In the genomic region with DNA sequence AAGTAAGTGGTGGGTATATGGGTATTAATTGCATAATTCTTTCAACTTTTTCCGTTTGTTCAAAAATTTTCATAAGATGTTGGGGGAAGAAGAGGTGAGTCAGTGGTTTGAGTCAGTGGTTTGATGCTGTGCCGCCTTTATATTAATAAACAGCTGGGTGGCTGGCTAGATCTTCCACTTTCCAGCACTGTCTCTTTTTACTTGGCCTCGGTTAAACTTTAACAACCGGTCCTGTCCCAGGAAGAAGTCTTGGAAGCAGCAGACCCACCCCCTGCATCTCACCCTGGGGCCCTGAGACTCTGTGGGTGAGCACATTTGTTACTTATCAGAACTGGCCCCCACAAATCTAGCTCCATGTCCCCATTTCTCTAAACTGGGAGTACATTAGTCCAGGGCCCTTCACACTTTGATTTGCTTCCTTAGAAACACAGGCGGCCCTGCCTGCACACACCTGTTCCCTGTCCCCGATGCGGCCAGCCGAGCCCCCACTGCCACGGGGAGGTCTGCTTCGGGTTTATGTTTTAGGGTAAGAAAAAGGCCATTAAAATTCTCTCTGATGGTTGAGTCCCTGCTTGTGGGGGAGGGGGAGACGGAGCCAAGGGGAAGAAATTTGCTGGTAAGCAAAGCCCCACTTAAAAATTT, we compare ENCODE assay signal across 9 cellular contexts.
DNase-seq lines count a peak whose midpoint lies in the region; ATAC-seq, FAIRE-seq and TF ChIP-seq lines count a peak whose summit lies in the region.
"Had no signal": no experiment of that assay in that cellular context is flagged by ENCODE, and none has a peak within 500 bp of the region (broad histone marks: within the 10 kb centered on the region; RNA-seq: fewer than 3 reads in every experiment).

No MANE protein-coding gene starts in this region.

- H3K27me3 ChIP-seq in MG63 (no peaks in the 10 kb centered on the region), HepG2 (ENCODE audit: control insufficient read depth in 1 of 2, insufficient read depth in 2 of 2, low read length in 2 of 2) (no peaks in the 10 kb centered on the region; a peak in 1 of 5 replicates), tibial nerve (peaks cover 0 to 11% of the 10 kb centered on the region in 2 donors), SK-N-SH (ENCODE audit: insufficient read depth) (no peaks in the 10 kb centered on the region)

- TF ChIP-seq POLR2A in HepG2 (IDR thresholded peaks at IDR 0.05; ENCODE audit: insufficient read depth in 1 of 2, low read depth in 2 of 2, low read length in 2 of 2), result 0 out of 4 replicates have a peak, but pooled peaks of 1 of the 2 experiments have one; percentile 30
- no peak for TF ChIP-seq POLR2A in tibial nerve (IDR thresholded peaks at IDR 0.05)

- no peak for TF ChIP-seq RAD21 in HepG2 (CRISPR knock-in tag; IDR thresholded peaks at IDR 0.05)
- TF ChIP-seq RAD21 in SK-N-SH (IDR thresholded peaks at IDR 0.05; ENCODE audit: low read length), result no peak

- H2AFZ ChIP-seq in HepG2 (ENCODE audit: low read length) (peak overlapping the region; percentile 38), SK-N-SH (ENCODE audit: low read depth) (no peak overlapping the region)

- WGBS in HepG2 (ENCODE audit: low lambda C conversion rate), result 5% methylated on average over 11 of the region's 11 CpGs
- WGBS in tibial nerve, 2 donors, result 48 to 52% methylated on average over 11 of the region's 11 CpGs
- WGBS in SK-N-SH (ENCODE audit: low lambda C conversion rate), result 79% methylated on average over 11 of the region's 11 CpGs

- peak; percentile 67 for ATAC-seq in HepG2

- TSS peak; percentile 90 for BruUV-seq in HepG2 (replicated peaks; lab: Mats Ljungman, UMichigan)

- DNase-seq in NCI-H2227 (lab: John Stamatoyannopoulos, UW; ENCODE audit: unreplicated experiment) (peak; percentile 21), NCI-H2227 treated with DMSO at 0.1 percent for 48 hours (lab: John Stamatoyannopoulos, UW) (no peak), MG63 (peak; percentile 62), astrocyte of the cerebellum (ENCODE audit: low read depth) (peak; percentile 8), HepG2 (ENCODE audit: low spot score) (peak; percentile 21), tibial nerve (ENCODE audit: low spot score in 2 of 2) (no peak), SK-N-SH (no peak), T1000 (lab: John Stamatoyannopoulos, UW) (no peak)

- intact Hi-C loops in HepG2 (cut with micrococcal nuclease; ENCODE audit: unreplicated experiment), result loop anchor here (1.0 kb wide), 1 partner anchor 449 kb away; a partner anchor contains a TSS

- H3F3A ChIP-seq in SK-N-SH (replicated peaks; ENCODE audit: insufficient read depth), result no peaks in the 10 kb centered on the region

- H3K36me3 ChIP-seq in MG63, result no peaks in the 10 kb centered on the region; the same call in none of the 2 replicates
- peaks cover 0 to 7% of the 10 kb centered on the region in 2 experiments; a peak in 1 of 5 replicates for H3K36me3 ChIP-seq in HepG2 (replicated peaks in 1 of 2; ENCODE audit: control insufficient read depth in 1 of 2, insufficient read depth in 2 of 2, low read length in 2 of 2)
- H3K36me3 ChIP-seq in tibial nerve, result peaks cover 0 to 8% (median 0%) of the 10 kb centered on the region in 3 donors
- no peaks in the 10 kb centered on the region for H3K36me3 ChIP-seq in SK-N-SH (replicated peaks in 1 of 2; ENCODE audit: control insufficient read depth in 1 of 2, insufficient read depth in 2 of 2, low read length in 1 of 2)

- H3K9me2 ChIP-seq in SK-N-SH, result no peaks in the 10 kb centered on the region

- H3K9me3 ChIP-seq in MG63, result peaks cover 7% of the 10 kb centered on the region
- H3K9me3 ChIP-seq in HepG2 (ENCODE audit: low read length), result peaks cover 31% of the 10 kb centered on the region
- peaks cover 0 to 41% (median 2%) of the 10 kb centered on the region in 4 donors for H3K9me3 ChIP-seq in tibial nerve
- H3K9me3 ChIP-seq in SK-N-SH, result peaks cover 9% of the 10 kb centered on the region

- H3K4me1 ChIP-seq in HepG2 (ENCODE audit: insufficient read depth, low read length) (peaks cover 25% of the 10 kb centered on the region), tibial nerve (peaks cover 0 to 5% (median 0%) of the 10 kb centered on the region in 4 donors), SK-N-SH (ENCODE audit: control insufficient read depth in 1 of 2, insufficient read depth in 2 of 2, low read depth in 1 of 2, low read length in 1 of 2) (no peaks in the 10 kb centered on the region)

- CTCF ChIA-PET in HepG2 (lab: Yijun Ruan, JAX; ENCODE audit: low intra/inter-chr PET ratio, low total read pairs) (no interaction called here), SK-N-SH (lab: Yijun Ruan, JAX) (interaction anchor here (0.6 kb wide), 1 partner anchor 73 kb away, joined by 3 read pairs; no protein-coding TSS in a partner anchor)

- in situ Hi-C loops in astrocyte of the cerebellum (cut with HindIII; ENCODE audit: low sequenced_read_pairs), result no loop called here
- in situ Hi-C loops in HepG2 (cut with HindIII; ENCODE audit: extremely low pct_ligation_motif_present, low pct_unique_long_range_greater_than_20kb), result no loop called here

- POLR2A ChIA-PET in HepG2 (lab: Yijun Ruan, JAX), result interaction anchor here (0.7 kb wide), 1 partner anchor 81 kb away, joined by 3 read pairs; no protein-coding TSS in a partner anchor
- POLR2A ChIA-PET in SK-N-SH (lab: Yijun Ruan, JAX), result no interaction called here

- H3K27ac ChIP-seq in HepG2 (ENCODE audit: extremely low read length, insufficient read depth, low read length) (peak overlapping the region; percentile 85), tibial nerve (peak overlapping the region in 2 of 4 donors; percentile 53 to 69), SK-N-SH (ENCODE audit: low read depth in 2 of 2, low read length in 1 of 2) (no peak overlapping the region)

- TF ChIP-seq EP300 in HepG2 (IDR thresholded peaks at IDR 0.05; ENCODE audit: low read depth in 2 of 2, low read length in 2 of 2) (no peak), HepG2 (CRISPR knock-in tag; IDR thresholded peaks at IDR 0.05; ENCODE audit: borderline replicate concordance) (no peak), tibial nerve (IDR thresholded peaks at IDR 0.05) (no peak), SK-N-SH (IDR thresholded peaks at IDR 0.05; ENCODE audit: borderline replicate concordance in 1 of 2, low read depth in 1 of 2, low read length in 1 of 2) (no peak)

- H4K20me1 ChIP-seq in HepG2 (ENCODE audit: insufficient read depth, low read length) (no peaks in the 10 kb centered on the region), SK-N-SH (ENCODE audit: insufficient read depth) (no peaks in the 10 kb centered on the region)

- H3K4me3 ChIP-seq in MG63 (peak overlapping the region; percentile 49), astrocyte of the cerebellum (ENCODE audit: low read depth, low read length) (peak overlapping the region; percentile 34), HepG2 (replicated peaks in 1 of 3; ENCODE audit: insufficient read depth in 1 of 3, low read depth in 2 of 3, low read length in 3 of 3) (peak overlapping the region; percentile 67 to 89 (median 75)), tibial nerve (peak overlapping the region; percentile 20 to 49 (median 37)), SK-N-SH (ENCODE audit: low read depth in 2 of 2, low read length in 1 of 2) (no peak overlapping the region)

- H3K4me2 ChIP-seq in HepG2 (ENCODE audit: low read depth, low read length) (peak overlapping the region; percentile 84), SK-N-SH (no peak overlapping the region)

- peak; percentile 37 for FAIRE-seq in HepG2 (lab: Jason Lieb, UNC)
- FAIRE-seq: G401.6 had no signal

- TF ChIP-seq CTCF in astrocyte of the cerebellum (IDR thresholded peaks at IDR 0.05; ENCODE audit: low read depth, low read length, missing control alignments) (no peak), HepG2 (CRISPR knock-in tag; IDR thresholded peaks at IDR 0.05) (no peak), tibial nerve (IDR thresholded peaks at IDR 0.05) (no peak), SK-N-SH (IDR thresholded peaks at IDR 0.05) (no peak)

- H3K79me2 ChIP-seq in HepG2 (ENCODE audit: insufficient read depth, low read length) (no peaks in the 10 kb centered on the region), SK-N-SH (ENCODE audit: insufficient read depth) (no peaks in the 10 kb centered on the region)

- H3K9ac ChIP-seq in HepG2 (ENCODE audit: insufficient read depth, low read depth, low read length) (peak overlapping the region; percentile 78), SK-N-SH (no peak overlapping the region)

TF ChIP-seq in HepG2, 621 proteins besides CTCF, POLR2A, EP300 and RAD21 (continues in another document):
- TF ChIP-seq POGZ (CRISPR knock-in tag; IDR thresholded peaks at IDR 0.05) (no peak), YY1 (IDR thresholded peaks at IDR 0.05; ENCODE audit: insufficient read depth, insufficient replicate concordance, low read depth, low read length) (no peak)
- TF ChIP-seq, protein P1, sequence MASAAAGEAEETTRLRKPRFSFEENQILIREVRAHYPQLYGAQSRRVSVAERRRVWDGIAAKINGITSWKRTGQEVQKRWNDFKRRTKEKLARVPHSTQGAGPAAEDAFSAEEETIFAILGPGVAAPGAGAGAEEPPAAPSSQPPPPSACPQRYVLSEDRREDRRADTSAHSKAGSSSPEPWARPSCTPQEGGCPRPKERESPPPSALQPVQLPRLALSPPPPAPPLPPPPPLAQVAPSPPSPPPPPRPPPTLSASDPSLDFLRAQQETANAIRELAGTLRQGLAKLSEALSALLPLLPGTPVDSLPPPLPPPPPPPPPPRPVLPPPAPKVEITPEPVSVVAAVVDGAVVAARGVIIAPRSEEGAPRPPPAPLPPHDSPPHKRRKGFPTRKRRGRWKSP (CRISPR knock-in tag; IDR thresholded peaks at IDR 0.05), result peak; percentile 3; the same call in 1 of the 2 replicates

TF ChIP-seq in SK-N-SH, 30 proteins besides CTCF, POLR2A, EP300 and RAD21 (continues in another document):
- no peak for TF ChIP-seq POLR2AphosphoS5 (IDR thresholded peaks at IDR 0.05; ENCODE audit: low read depth, low read length)
- no peak for TF ChIP-seq YY1 (IDR thresholded peaks at IDR 0.05; ENCODE audit: low read depth)

Comparison
In these comparisons a context has a peak if more than half of its experiments do, and no peak if none do; other contexts are left out.
1. DNase-seq: peak in NCI-H2227 (single experiment), MG63 (single experiment), astrocyte of the cerebellum (single experiment) and HepG2 (single experiment); none in NCI-H2227 treated with DMSO at 0.1 percent for 48 hours (single experiment), tibial nerve (0 of 2), SK-N-SH (single experiment) and T1000 (single experiment).
2. H3K4me3 ChIP-seq: peak in MG63 (single experiment), astrocyte of the cerebellum (single experiment), HepG2 (3 of 3) and tibial nerve (4 of 4); none in SK-N-SH (0 of 2).